Comparison of ENCODE assay signal across 21 cellular contexts in the genomic region with DNA sequence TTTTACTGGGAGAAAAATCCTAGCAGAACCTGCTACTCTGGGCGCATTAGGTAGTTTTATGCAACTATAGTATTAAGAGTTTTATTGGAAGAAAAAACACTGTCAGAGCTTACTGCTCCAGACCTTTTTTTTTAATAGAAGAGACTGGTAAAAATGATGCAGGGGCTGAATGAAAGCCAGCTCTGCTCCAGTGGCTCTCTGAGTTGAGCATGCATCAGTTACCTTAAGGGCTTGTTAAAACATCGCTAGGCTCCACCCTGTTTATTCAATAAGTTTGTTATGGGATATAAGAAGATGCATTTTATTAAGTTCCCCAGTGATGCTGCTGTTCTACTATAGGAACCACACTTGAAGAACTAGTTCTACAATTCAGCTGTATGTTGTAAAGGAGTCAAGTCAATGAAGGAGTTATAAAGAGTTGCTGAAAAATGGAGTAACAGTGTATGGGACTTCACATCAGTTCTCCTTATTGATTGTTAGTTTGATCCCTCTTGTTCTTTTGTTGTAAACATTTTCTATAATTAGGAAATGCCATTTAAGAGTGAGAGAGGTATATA.
"Had no signal": no experiment of that assay in that cellular context is flagged by ENCODE, and none has a peak within 500 bp of the region (broad histone marks: within the 10 kb centered on the region; RNA-seq: fewer than 3 reads in every experiment).

No MANE protein-coding gene starts in this region.

- H3K27ac ChIP-seq: esophagus squamous epithelium, neutrophil, parathyroid adenoma, sigmoid colon, spleen, thoracic aorta, upper lobe of right lung had no signal

- H3K27ac Mint-ChIP-seq: activated CD4-positive, alpha-beta T cell treated with anti-CD3 and anti-CD28 coated beads, Interleukin-2, amount 10 ng/mL, durations not matched to agents 24 days and 14 days; activated naive CD8-positive, alpha-beta T cell treated with anti-CD3 and anti-CD28 coated beads, Interleukin-2, amount 10 ng/mL, durations not matched to agents 7 days and 5 days; stimulated activated naive B cell treated with anti-CD40 and anti-IgM and Interleukin-4, amounts not matched to agents 10 μg/mL and 1 μg/mL and 100 μg/mL, for 72 hours had no signal

- H3K27me3 ChIP-seq: esophagus squamous epithelium, neutrophil, sigmoid colon, spleen, upper lobe of right lung had no signal

- ATAC-seq: mucosa of descending colon; stimulated activated naive B cell treated with anti-CD40 and anti-IgM and Interleukin-4, amounts not matched to agents 10 μg/mL and 1 μg/mL and 100 μg/mL, for 72 hours; upper lobe of right lung had no signal

- H3K4me3 Mint-ChIP-seq: activated CD4-positive, alpha-beta T cell treated with anti-CD3 and anti-CD28 coated beads, Interleukin-2, amount 10 ng/mL, durations not matched to agents 24 days and 14 days; activated naive CD8-positive, alpha-beta T cell treated with anti-CD3 and anti-CD28 coated beads, Interleukin-2, amount 10 ng/mL, durations not matched to agents 7 days and 5 days; activated T-helper 1 cell treated with anti-CD3 and anti-CD28 coated beads, Interleukin-12 subunit alpha, Interleukin-12 subunit beta, Interleukin-2, Interleukin-4 antibody, amounts not matched to agents 30 ng/mL and 10 ng/mL and 1 ng/mL, durations not matched to agents 14 hours and 24 hours and 36 hours; brain; naive B cell; stimulated activated naive B cell treated with anti-CD40 and anti-IgM and Interleukin-4, amounts not matched to agents 10 μg/mL and 1 μg/mL and 100 μg/mL, for 72 hours had no signal

- H3K4me3 ChIP-seq: esophagus squamous epithelium, mucosa of descending colon, sigmoid colon, spleen, thoracic aorta, upper lobe of right lung had no signal

- H3K4me1 ChIP-seq: parathyroid adenoma, sigmoid colon, upper lobe of right lung had no signal

- DNase-seq: activated CD4-positive, alpha-beta T cell treated with anti-CD3 and anti-CD28 coated beads, Interleukin-2, amount 10 ng/mL, durations not matched to agents 24 days and 14 days; activated CD8-positive, alpha-beta memory T cell treated with anti-CD3 and anti-CD28 coated beads, Interleukin-2, amount 50 U/mL, for 4 hours; activated naive CD8-positive, alpha-beta T cell treated with anti-CD3 and anti-CD28 coated beads, Interleukin-2, amount 10 ng/mL, durations not matched to agents 7 days and 5 days; anterior cingulate cortex; cerebellar nuclear complex; cortex of kidney; effector CD4-positive, alpha-beta T cell; esophagus squamous epithelium; mesenchymal stem cell; mucosa of descending colon; naive B cell; sigmoid colon; spleen; stimulated activated CD4-positive, alpha-beta T cell treated with anti-CD3 and anti-CD28 coated beads, Interleukin-4, amount 100 ng/mL, for 4 hours; stimulated activated naive B cell treated with anti-CD40 and anti-IgM and Interleukin-4, amounts not matched to agents 10 μg/mL and 1 μg/mL and 100 μg/mL, for 72 hours; upper lobe of right lung had no signal

- H3K9me3 ChIP-seq: esophagus squamous epithelium, mucosa of descending colon, neutrophil, sigmoid colon, spleen, thoracic aorta, upper lobe of right lung had no signal

- H3K9me3 Mint-ChIP-seq: activated CD4-positive, alpha-beta T cell treated with anti-CD3 and anti-CD28 coated beads, Interleukin-2, amount 10 ng/mL, durations not matched to agents 24 days and 14 days; activated naive CD8-positive, alpha-beta T cell treated with anti-CD3 and anti-CD28 coated beads, Interleukin-2, amount 10 ng/mL, durations not matched to agents 7 days and 5 days; activated T-helper 1 cell treated with anti-CD3 and anti-CD28 coated beads, Interleukin-12 subunit alpha, Interleukin-12 subunit beta, Interleukin-2, Interleukin-4 antibody, amounts not matched to agents 30 ng/mL and 10 ng/mL and 1 ng/mL, durations not matched to agents 14 hours and 24 hours and 36 hours; brain; naive B cell; stimulated activated naive B cell treated with anti-CD40 and anti-IgM and Interleukin-4, amounts not matched to agents 10 μg/mL and 1 μg/mL and 100 μg/mL, for 72 hours had no signal

- H3K4me1 Mint-ChIP-seq: brain had no signal

- H3K27me3 Mint-ChIP-seq: activated CD4-positive, alpha-beta T cell treated with anti-CD3 and anti-CD28 coated beads, Interleukin-2, amount 10 ng/mL, durations not matched to agents 24 days and 14 days; activated naive CD8-positive, alpha-beta T cell treated with anti-CD3 and anti-CD28 coated beads, Interleukin-2, amount 10 ng/mL, durations not matched to agents 7 days and 5 days; brain; naive B cell; stimulated activated naive B cell treated with anti-CD40 and anti-IgM and Interleukin-4, amounts not matched to agents 10 μg/mL and 1 μg/mL and 100 μg/mL, for 72 hours had no signal
